13 cellular contexts compared by ENCODE assay signal in genomic region chr11:35347921-35348331, GRCh38.
A peak's percentile ranks its signal among the peaks of the same experiment; 100 is the strongest.
DNase-seq lines count a peak whose midpoint lies in the region; ATAC-seq, FAIRE-seq and TF ChIP-seq lines count a peak whose summit lies in the region.
"Had no signal": no experiment of that assay in that cellular context is flagged by ENCODE, and none has a peak within 500 bp of the region (broad histone marks: within the 10 kb centered on the region; RNA-seq: fewer than 3 reads in every experiment).

No MANE protein-coding gene starts in this region.

- no peaks in the 10 kb centered on the region for H3K9me3 Mint-ChIP-seq in astrocyte (ENCODE audit: unreplicated experiment)
- H3K9me3 Mint-ChIP-seq in effector memory CD8-positive, alpha-beta T cell, result no peaks in the 10 kb centered on the region

- H3K27ac Mint-ChIP-seq in astrocyte (ENCODE audit: unreplicated experiment), result no peak overlapping the region
- H3K27ac Mint-ChIP-seq in effector memory CD8-positive, alpha-beta T cell, result peak overlapping the region in 1 of 2 donors; percentile 5
- H3K27ac Mint-ChIP-seq: B cell had no signal

- no peak for TF ChIP-seq POLR2A in gastroesophageal sphincter (IDR thresholded peaks at IDR 0.05)

- H3K27me3 ChIP-seq in astrocyte (ENCODE audit: insufficient read depth, low read length) (no peaks in the 10 kb centered on the region), gastroesophageal sphincter (no peaks in the 10 kb centered on the region)
- H3K27me3 ChIP-seq: neutrophil had no signal

- peaks cover 9% of the 10 kb centered on the region for H3K4me1 ChIP-seq in astrocyte (ENCODE audit: insufficient read depth, low read length)
- peaks cover 0 to 25% (median 15%) of the 10 kb centered on the region in 3 donors for H3K4me1 ChIP-seq in gastroesophageal sphincter

- no peak overlapping the region for H3K27ac ChIP-seq in astrocyte (ENCODE audit: low read depth, low read length)
- H3K27ac ChIP-seq in gastroesophageal sphincter, result peak overlapping the region in 1 of 4 donors; percentile 4
- H3K27ac ChIP-seq: neutrophil, VCaP had no signal

- no peak overlapping the region for H3K4me3 Mint-ChIP-seq in astrocyte (ENCODE audit: unreplicated experiment)
- H3K4me3 Mint-ChIP-seq in effector memory CD8-positive, alpha-beta T cell, result no peak overlapping the region
- H3K4me3 Mint-ChIP-seq: B cell had no signal

- H3K4me1 Mint-ChIP-seq in astrocyte (ENCODE audit: low read depth, unreplicated experiment), result no peaks in the 10 kb centered on the region
- H3K4me1 Mint-ChIP-seq in effector memory CD8-positive, alpha-beta T cell (ENCODE audit: low read depth in 2 of 2), result peaks cover 13 to 16% of the 10 kb centered on the region in 2 donors

- H3K4me3 ChIP-seq in AG04449 (ENCODE audit: low read depth, low read length), result no peak overlapping the region
- H3K4me3 ChIP-seq in astrocyte (ENCODE audit: insufficient read depth, low read depth, low read length), result no peak overlapping the region
- no peak overlapping the region for H3K4me3 ChIP-seq in gastroesophageal sphincter

- H3K9ac ChIP-seq in astrocyte (ENCODE audit: low read length), result no peak overlapping the region

- H4K20me1 ChIP-seq in astrocyte (ENCODE audit: insufficient read depth, low read length), result no peaks in the 10 kb centered on the region

- peak; percentile 75 for DNase-seq in AG04449 (ENCODE audit: low read depth, low spot score)
- DNase-seq in ELF-1 (ENCODE audit: low read depth, low spot score), result peak; percentile 80
- DNase-seq in astrocyte (ENCODE audit: low read depth), result peak; percentile 29
- no peak for DNase-seq in effector memory CD8-positive, alpha-beta T cell
- DNase-seq in NCI-H187 (lab: John Stamatoyannopoulos, UW), result no peak
- DNase-seq: activated CD8-positive, alpha-beta memory T cell treated with anti-CD3 and anti-CD28 coated beads for 24 hours; NCI-H1105 had no signal

- H3K4me2 ChIP-seq in astrocyte (ENCODE audit: low read length), result no peak overlapping the region

- no peak for TF ChIP-seq EP300 in gastroesophageal sphincter (IDR thresholded peaks at IDR 0.05)

- no peak for TF ChIP-seq CTCF in AG04449 (IDR thresholded peaks at IDR 0.05; ENCODE audit: insufficient read depth, low read length, missing control alignments)
- no peak for TF ChIP-seq CTCF in astrocyte (IDR thresholded peaks at IDR 0.05; ENCODE audit: insufficient read depth, low read depth, low read length)
- no peak for TF ChIP-seq CTCF in gastroesophageal sphincter (IDR thresholded peaks at IDR 0.05)

- no peak overlapping the region for H2AFZ ChIP-seq in astrocyte (ENCODE audit: low read depth, low read length)

- H3K79me2 ChIP-seq in astrocyte (ENCODE audit: insufficient read depth, low read length), result no peaks in the 10 kb centered on the region

- CTCF ChIA-PET in AG04449 (lab: Yijun Ruan, JAX), result interaction anchor here (1.0 kb wide), 1 partner anchor 13 kb away, joined by 3 read pairs; no protein-coding TSS in a partner anchor

- no peaks in the 10 kb centered on the region for H3K36me3 Mint-ChIP-seq in astrocyte (ENCODE audit: low read depth, unreplicated experiment)
- no peaks in the 10 kb centered on the region for H3K36me3 Mint-ChIP-seq in effector memory CD8-positive, alpha-beta T cell (ENCODE audit: insufficient read depth)

- no peak for FAIRE-seq in astrocyte (lab: Jason Lieb, UNC)

- ATAC-seq in gastroesophageal sphincter, result peak; percentile 35
- no peak for ATAC-seq in effector memory CD8-positive, alpha-beta T cell (replicated peaks)
- no peak for ATAC-seq in GM19328 (IDR thresholded peaks at IDR 0.05; ENCODE audit: unreplicated experiment)
- ATAC-seq in GM18868 (IDR thresholded peaks at IDR 0.05; ENCODE audit: unreplicated experiment), result no peak

- H3K9me3 ChIP-seq in astrocyte (ENCODE audit: insufficient read depth, low read depth, low read length) (no peaks in the 10 kb centered on the region), gastroesophageal sphincter (no peaks in the 10 kb centered on the region)
- H3K9me3 ChIP-seq: neutrophil had no signal

- WGBS in gastroesophageal sphincter (ENCODE audit: low coverage in 1 of 2), 2 donors, result no CpG with 5 or more reads among the region's 1 CpG

- peaks cover 11% of the 10 kb centered on the region for H3K27me3 Mint-ChIP-seq in astrocyte (ENCODE audit: low read depth, unreplicated experiment)
- H3K27me3 Mint-ChIP-seq in effector memory CD8-positive, alpha-beta T cell, result no peaks in the 10 kb centered on the region
- H3K27me3 Mint-ChIP-seq: B cell had no signal

- POLR2A ChIA-PET in AG04449 (lab: Yijun Ruan, JAX), result interaction anchor here (1.3 kb wide), 1 partner anchor 11 kb away, joined by 4 read pairs; no protein-coding TSS in a partner anchor

- no peaks in the 10 kb centered on the region for H3K36me3 ChIP-seq in astrocyte (ENCODE audit: insufficient read depth, low read length)
- H3K36me3 ChIP-seq in gastroesophageal sphincter, result no peaks in the 10 kb centered on the region
- H3K36me3 ChIP-seq: neutrophil had no signal

Comparison
In these comparisons a context has a peak if more than half of its experiments do, and no peak if none do; other contexts are left out.
1. DNase-seq: peak in AG04449 (single experiment), ELF-1 (single experiment) and astrocyte (single experiment); none in effector memory CD8-positive, alpha-beta T cell (0 of 3) and NCI-H187 (0 of 2).